Comparison of ENCODE assay signal across 1 cellular context in the genomic region with DNA sequence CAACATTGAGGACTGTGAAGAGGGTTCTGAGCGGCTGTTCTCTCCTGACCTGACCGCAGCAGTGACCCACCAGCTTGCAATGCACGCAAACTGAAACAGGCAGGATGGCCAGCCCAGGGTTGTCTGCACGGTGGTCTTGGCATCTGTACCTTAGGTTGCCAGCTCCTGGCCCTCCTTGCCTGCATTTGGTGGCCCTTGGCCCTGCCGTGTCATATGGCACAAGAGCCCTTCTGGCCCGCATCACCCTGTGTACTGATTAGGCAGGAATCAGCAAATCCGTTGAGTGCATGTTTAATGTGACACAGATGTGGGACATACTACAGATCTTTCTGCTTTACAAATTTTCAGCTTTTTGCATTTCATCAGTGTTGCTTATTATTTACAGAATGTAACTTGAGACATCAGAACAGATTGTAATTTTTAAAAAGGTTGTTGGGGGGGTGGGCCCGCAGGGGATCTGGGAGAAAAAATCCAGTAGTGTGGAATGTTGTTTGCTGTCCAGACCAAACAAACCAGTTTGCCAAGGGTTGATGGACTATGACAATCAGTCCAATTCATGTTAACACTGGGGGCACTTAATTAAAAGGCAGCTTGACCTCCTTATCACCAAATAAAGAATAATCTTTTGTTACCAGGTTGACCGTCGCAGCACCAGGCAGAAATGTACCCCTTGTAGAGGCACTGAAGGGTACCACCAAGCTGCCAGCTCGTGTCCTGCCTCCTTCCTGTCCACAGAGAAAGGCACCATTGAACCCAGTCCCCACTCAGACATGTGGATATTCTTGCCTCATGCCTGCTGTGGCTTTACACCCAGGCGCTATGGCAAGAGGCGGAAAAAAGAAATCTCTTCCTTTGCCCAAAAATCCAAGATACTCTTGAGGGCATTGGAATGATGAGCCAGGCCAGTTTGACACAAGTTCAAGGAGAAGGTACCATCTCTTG.
TF ChIP-seq lines count a peak whose summit lies in the region.

No MANE protein-coding gene starts in this region.

TF ChIP-seq in HepG2, 621 proteins besides CTCF, POLR2A, EP300 and RAD21 (continued from another document):
- TF ChIP-seq, protein P1, sequence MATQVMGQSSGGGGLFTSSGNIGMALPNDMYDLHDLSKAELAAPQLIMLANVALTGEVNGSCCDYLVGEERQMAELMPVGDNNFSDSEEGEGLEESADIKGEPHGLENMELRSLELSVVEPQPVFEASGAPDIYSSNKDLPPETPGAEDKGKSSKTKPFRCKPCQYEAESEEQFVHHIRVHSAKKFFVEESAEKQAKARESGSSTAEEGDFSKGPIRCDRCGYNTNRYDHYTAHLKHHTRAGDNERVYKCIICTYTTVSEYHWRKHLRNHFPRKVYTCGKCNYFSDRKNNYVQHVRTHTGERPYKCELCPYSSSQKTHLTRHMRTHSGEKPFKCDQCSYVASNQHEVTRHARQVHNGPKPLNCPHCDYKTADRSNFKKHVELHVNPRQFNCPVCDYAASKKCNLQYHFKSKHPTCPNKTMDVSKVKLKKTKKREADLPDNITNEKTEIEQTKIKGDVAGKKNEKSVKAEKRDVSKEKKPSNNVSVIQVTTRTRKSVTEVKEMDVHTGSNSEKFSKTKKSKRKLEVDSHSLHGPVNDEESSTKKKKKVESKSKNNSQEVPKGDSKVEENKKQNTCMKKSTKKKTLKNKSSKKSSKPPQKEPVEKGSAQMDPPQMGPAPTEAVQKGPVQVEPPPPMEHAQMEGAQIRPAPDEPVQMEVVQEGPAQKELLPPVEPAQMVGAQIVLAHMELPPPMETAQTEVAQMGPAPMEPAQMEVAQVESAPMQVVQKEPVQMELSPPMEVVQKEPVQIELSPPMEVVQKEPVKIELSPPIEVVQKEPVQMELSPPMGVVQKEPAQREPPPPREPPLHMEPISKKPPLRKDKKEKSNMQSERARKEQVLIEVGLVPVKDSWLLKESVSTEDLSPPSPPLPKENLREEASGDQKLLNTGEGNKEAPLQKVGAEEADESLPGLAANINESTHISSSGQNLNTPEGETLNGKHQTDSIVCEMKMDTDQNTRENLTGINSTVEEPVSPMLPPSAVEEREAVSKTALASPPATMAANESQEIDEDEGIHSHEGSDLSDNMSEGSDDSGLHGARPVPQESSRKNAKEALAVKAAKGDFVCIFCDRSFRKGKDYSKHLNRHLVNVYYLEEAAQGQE (IDR thresholded peaks at IDR 0.05; ENCODE audit: borderline replicate concordance in 1 of 2, low read depth in 1 of 2, low read length in 2 of 2), result peak in 1 of 2 experiments; percentile 58; a peak in 1 of 4 replicates
- TF ChIP-seq, protein P2, sequence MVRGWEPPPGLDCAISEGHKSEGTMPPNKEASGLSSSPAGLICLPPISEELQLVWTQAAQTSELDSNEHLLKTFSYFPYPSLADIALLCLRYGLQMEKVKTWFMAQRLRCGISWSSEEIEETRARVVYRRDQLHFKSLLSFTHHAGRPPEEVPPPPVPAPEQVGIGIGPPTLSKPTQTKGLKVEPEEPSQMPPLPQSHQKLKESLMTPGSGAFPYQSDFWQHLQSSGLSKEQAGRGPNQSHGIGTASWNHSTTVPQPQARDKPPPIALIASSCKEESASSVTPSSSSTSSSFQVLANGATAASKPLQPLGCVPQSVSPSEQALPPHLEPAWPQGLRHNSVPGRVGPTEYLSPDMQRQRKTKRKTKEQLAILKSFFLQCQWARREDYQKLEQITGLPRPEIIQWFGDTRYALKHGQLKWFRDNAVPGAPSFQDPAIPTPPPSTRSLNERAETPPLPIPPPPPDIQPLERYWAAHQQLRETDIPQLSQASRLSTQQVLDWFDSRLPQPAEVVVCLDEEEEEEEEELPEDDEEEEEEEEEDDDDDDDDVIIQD (CRISPR knock-in tag; IDR thresholded peaks at IDR 0.05; ENCODE audit: low read depth), result no peak
- TF ChIP-seq, protein P3, sequence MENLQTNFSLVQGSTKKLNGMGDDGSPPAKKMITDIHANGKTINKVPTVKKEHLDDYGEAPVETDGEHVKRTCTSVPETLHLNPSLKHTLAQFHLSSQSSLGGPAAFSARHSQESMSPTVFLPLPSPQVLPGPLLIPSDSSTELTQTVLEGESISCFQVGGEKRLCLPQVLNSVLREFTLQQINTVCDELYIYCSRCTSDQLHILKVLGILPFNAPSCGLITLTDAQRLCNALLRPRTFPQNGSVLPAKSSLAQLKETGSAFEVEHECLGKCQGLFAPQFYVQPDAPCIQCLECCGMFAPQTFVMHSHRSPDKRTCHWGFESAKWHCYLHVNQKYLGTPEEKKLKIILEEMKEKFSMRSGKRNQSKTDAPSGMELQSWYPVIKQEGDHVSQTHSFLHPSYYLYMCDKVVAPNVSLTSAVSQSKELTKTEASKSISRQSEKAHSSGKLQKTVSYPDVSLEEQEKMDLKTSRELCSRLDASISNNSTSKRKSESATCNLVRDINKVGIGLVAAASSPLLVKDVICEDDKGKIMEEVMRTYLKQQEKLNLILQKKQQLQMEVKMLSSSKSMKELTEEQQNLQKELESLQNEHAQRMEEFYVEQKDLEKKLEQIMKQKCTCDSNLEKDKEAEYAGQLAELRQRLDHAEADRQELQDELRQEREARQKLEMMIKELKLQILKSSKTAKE (CRISPR knock-in tag; IDR thresholded peaks at IDR 0.05; ENCODE audit: borderline replicate concordance), result no peak
